In genomic region chr12:42589465-42590323, GRCh38 we compare ENCODE assay signal across 8 cellular contexts. TPM values are rescaled to one million over a fixed set of nuclear protein-coding genes. Genes with fewer than 3 reads are reported as not detected.
DNase-seq lines count a peak whose midpoint lies in the region; ATAC-seq lines count a peak whose summit lies in the region.

PRICKLE1 (minus strand) TSS chr12:42589746; CDS start chr12:42472516, 117,230 bp downstream.

- H4K8ac ChIP-seq in mesenchymal stem cell (ENCODE audit: low read length) = peak within 1 kb of the TSS; percentile 84

- H2BK120ac ChIP-seq in mesenchymal stem cell (ENCODE audit: low read depth, low read length) = no peak within 1 kb of the TSS

- peak within 1 kb of the TSS; percentile 86 to 88 for H3K18ac ChIP-seq in mesenchymal stem cell (ENCODE audit: low read depth in 1 of 2, low read length in 2 of 2)

- ATAC-seq in GM21360 (IDR thresholded peaks at IDR 0.05; ENCODE audit: unreplicated experiment) (peak; percentile 82), HG03565 (IDR thresholded peaks at IDR 0.05; ENCODE audit: unreplicated experiment) (peak; percentile 68)

- no peak within 1 kb of the TSS for H3K27ac Mint-ChIP-seq in T-helper 1 cell treated with Interleukin-12 subunit alpha and Interleukin-12 subunit beta and Interleukin-4 antibody, amounts not matched to agents 30 μg/mL and 1 μg/mL, for 36 hours

- WGBS in mesenchymal stem cell = under 1% methylated on average over 84 of the region's 107 CpGs

- DNase-seq in Daoy (ENCODE audit: low read depth) (peak; percentile 75), mesenchymal stem cell (peak; percentile 56), NCI-H2196 treated with DMSO at 0.1 percent for 48 hours (lab: John Stamatoyannopoulos, UW; ENCODE audit: unreplicated experiment) (no peak)

- H2AK5ac ChIP-seq in mesenchymal stem cell (ENCODE audit: low read length, severe bottlenecking) = peak within 1 kb of the TSS; percentile 88

- peaks cover 1% of the 10 kb centered on the region for H3K36me3 Mint-ChIP-seq in T-helper 1 cell treated with Interleukin-12 subunit alpha and Interleukin-12 subunit beta and Interleukin-4 antibody, amounts not matched to agents 30 μg/mL and 1 μg/mL, for 36 hours (ENCODE audit: low read depth)

- peaks cover 2% of the 10 kb centered on the region for H3K79me1 ChIP-seq in mesenchymal stem cell (replicated peaks; ENCODE audit: low read length, poor library complexity, severe bottlenecking)

- peaks cover 11% of the 10 kb centered on the region for H3K4me1 Mint-ChIP-seq in T-helper 1 cell treated with Interleukin-12 subunit alpha and Interleukin-12 subunit beta and Interleukin-4 antibody, amounts not matched to agents 30 μg/mL and 1 μg/mL, for 36 hours (ENCODE audit: low read depth)

- H2BK12ac ChIP-seq in mesenchymal stem cell (ENCODE audit: low read length in 2 of 2) = peak within 1 kb of the TSS; percentile 30 to 74

- H4K91ac ChIP-seq in mesenchymal stem cell (ENCODE audit: low read length) = no peak within 1 kb of the TSS

- peak within 1 kb of the TSS; percentile 97 for H2BK5ac ChIP-seq in mesenchymal stem cell (ENCODE audit: low read depth, low read length, poor library complexity, severe bottlenecking)

- H3K4ac ChIP-seq in mesenchymal stem cell (ENCODE audit: low read depth in 1 of 2, low read length in 2 of 2) = peak within 1 kb of the TSS in 1 of 2 experiments; percentile 49

- H3K9ac ChIP-seq in endocrine pancreas (ENCODE audit: control insufficient read depth, insufficient read depth, low read length) (peak within 1 kb of the TSS; percentile 19), mesenchymal stem cell (ENCODE audit: low read length) (peak within 1 kb of the TSS; percentile 87), stomach smooth muscle (ENCODE audit: low read length in 2 of 2) (peak within 1 kb of the TSS; percentile 67 to 72)

- no peak within 1 kb of the TSS for H2BK15ac ChIP-seq in mesenchymal stem cell (ENCODE audit: low read depth, poor library complexity, severe bottlenecking)

- peak within 1 kb of the TSS; percentile 92 for H3K4me2 ChIP-seq in mesenchymal stem cell (ENCODE audit: low read length, poor library complexity, severe bottlenecking)

- H3K4me3 ChIP-seq in endocrine pancreas (ENCODE audit: control insufficient read depth, insufficient read depth, low read length) (no peak within 1 kb of the TSS), mesenchymal stem cell (ENCODE audit: insufficient read depth in 1 of 2, low read depth in 1 of 2, low read length in 2 of 2) (peak within 1 kb of the TSS; percentile 88 to 99), stomach smooth muscle (ENCODE audit: low read length in 2 of 2) (peak within 1 kb of the TSS; percentile 82 to 92)

- peak within 1 kb of the TSS in 1 of 2 experiments; percentile 75 for H3K23ac ChIP-seq in mesenchymal stem cell (ENCODE audit: low read length in 2 of 2)

- peaks cover 73% of the 10 kb centered on the region for H3K27me3 Mint-ChIP-seq in T-helper 1 cell treated with Interleukin-12 subunit alpha and Interleukin-12 subunit beta and Interleukin-4 antibody, amounts not matched to agents 30 μg/mL and 1 μg/mL, for 36 hours (ENCODE audit: low read depth)

- H3K14ac ChIP-seq in mesenchymal stem cell (ENCODE audit: low read length in 2 of 2) = peak within 1 kb of the TSS in 1 of 2 experiments; percentile 83

- H3K9me3 ChIP-seq in endocrine pancreas (ENCODE audit: control insufficient read depth, low read length) (no peaks in the 10 kb centered on the region), mesenchymal stem cell (ENCODE audit: control insufficient read depth, low read length) (no peaks in the 10 kb centered on the region), stomach smooth muscle (ENCODE audit: control insufficient read depth in 2 of 2, low read length in 2 of 2) (no peaks in the 10 kb centered on the region)

- H2AFZ ChIP-seq in mesenchymal stem cell (ENCODE audit: low read depth, low read length) = peak within 1 kb of the TSS; percentile 75

- H3K4me1 ChIP-seq in endocrine pancreas (ENCODE audit: control insufficient read depth, insufficient read depth, low read length) = no peaks in the 10 kb centered on the region
- peaks cover 10% of the 10 kb centered on the region for H3K4me1 ChIP-seq in mesenchymal stem cell (ENCODE audit: control insufficient read depth, insufficient read depth, low read depth, low read length)
- peaks cover 34% of the 10 kb centered on the region for H3K4me1 ChIP-seq in stomach smooth muscle (ENCODE audit: control insufficient read depth, insufficient read depth, low read length)

- H3K4me3 Mint-ChIP-seq in T-helper 1 cell treated with Interleukin-12 subunit alpha and Interleukin-12 subunit beta and Interleukin-4 antibody, amounts not matched to agents 30 μg/mL and 1 μg/mL, for 36 hours = peak within 1 kb of the TSS; percentile 65

- H3K36me3 ChIP-seq in endocrine pancreas (ENCODE audit: control insufficient read depth, insufficient read depth, low read length) (no peaks in the 10 kb centered on the region), mesenchymal stem cell (ENCODE audit: control insufficient read depth in 1 of 2, insufficient read depth in 2 of 2, low read depth in 1 of 2, low read length in 2 of 2) (peaks cover 6% of the 10 kb centered on the region in 2 experiments), stomach smooth muscle (ENCODE audit: control insufficient read depth in 2 of 2, insufficient read depth in 2 of 2, low read length in 2 of 2) (no peaks in the 10 kb centered on the region)

- H3K9me3 Mint-ChIP-seq in T-helper 1 cell treated with Interleukin-12 subunit alpha and Interleukin-12 subunit beta and Interleukin-4 antibody, amounts not matched to agents 30 μg/mL and 1 μg/mL, for 36 hours = no peaks in the 10 kb centered on the region

- peak within 1 kb of the TSS; percentile 82 for H3K27ac ChIP-seq in mesenchymal stem cell (ENCODE audit: low read length, poor library complexity, severe bottlenecking)
- peak within 1 kb of the TSS; percentile 31 for H3K27ac ChIP-seq in stomach smooth muscle (ENCODE audit: low read length)

- H3K27me3 ChIP-seq in endocrine pancreas (ENCODE audit: control insufficient read depth, insufficient read depth, low read length) (peaks cover 2% of the 10 kb centered on the region), mesenchymal stem cell (ENCODE audit: control insufficient read depth in 1 of 2, insufficient read depth in 1 of 2, low read length in 2 of 2) (no peaks in the 10 kb centered on the region), stomach smooth muscle (ENCODE audit: control insufficient read depth in 1 of 2, insufficient read depth in 2 of 2, low read length in 2 of 2) (no peaks in the 10 kb centered on the region)

RNA-seq across cellular contexts. Expression of gene PRICKLE1, which starts in this region (rescaled TPM):
- 2.4 and 13.2 TPM in 2 replicates for total RNA-seq in Daoy (2014; rRNA removed; shearing (Covaris generic))
- polyA plus RNA-seq in mesenchymal stem cell (2013, experiment 1 of 2) = 1.5 TPM
- polyA plus RNA-seq in mesenchymal stem cell (2013, experiment 2 of 2) = 1.5 TPM

Comparison
In these comparisons a context has a peak if more than half of its experiments do, and no peak if none do; other contexts are left out.
1. H3K9ac ChIP-seq: peak in every context shown above with its lines; median percentile 87 in mesenchymal stem cell; 70 in stomach smooth muscle; 19 in endocrine pancreas.